Comparison of ENCODE assay signal across 1 cellular context in the genomic region with DNA sequence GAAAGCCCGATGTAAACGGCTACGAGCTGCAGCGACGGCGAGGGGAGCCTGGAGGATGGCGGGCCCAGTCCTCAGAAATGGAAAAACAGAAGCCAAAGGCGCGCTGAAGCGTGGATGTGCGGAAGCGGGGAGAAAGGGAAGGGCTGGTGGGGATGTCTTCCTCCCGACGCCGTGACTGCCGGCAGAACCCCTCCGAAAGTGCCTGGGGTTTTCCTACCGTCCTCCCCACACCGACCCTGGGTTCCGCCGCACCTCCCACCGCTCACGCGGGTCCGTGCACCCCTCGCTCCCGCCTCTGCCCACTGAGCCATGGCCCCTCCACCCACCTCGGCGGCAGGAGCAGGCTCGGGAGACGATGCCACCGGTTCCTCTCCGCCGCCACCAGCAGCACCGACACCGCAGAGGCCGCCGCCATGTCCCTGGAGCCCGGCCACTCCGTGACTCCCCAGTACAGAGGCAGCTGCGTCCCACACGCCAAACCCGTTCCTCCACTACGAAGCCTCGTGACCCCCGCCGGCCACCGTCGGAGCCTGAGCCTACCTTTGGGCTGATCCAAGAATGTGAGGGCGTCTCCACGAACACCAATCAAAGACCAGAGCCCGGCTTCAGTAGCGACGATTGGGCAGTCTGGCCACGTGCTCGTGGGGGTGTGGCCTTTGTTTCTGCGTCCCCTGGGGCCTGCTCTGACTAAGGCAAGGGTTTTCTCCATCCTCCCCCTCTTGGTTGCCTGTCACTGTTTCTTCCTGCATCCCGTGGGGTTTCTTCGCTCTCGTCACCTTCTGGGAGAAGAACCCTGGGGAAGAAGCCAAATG.
A peak's percentile ranks its signal among the peaks of the same experiment; 100 is the strongest.
TF ChIP-seq lines count a peak whose summit lies in the region.

MCCC1 (minus strand) TSS at position 471 of the 812 bp plus-strand sequence; CDS start at position 415, 56 bp downstream.

TF ChIP-seq in GM12878, 131 proteins besides CTCF, POLR2A, EP300 and RAD21 (continued from another document and continues in another):
- TF ChIP-seq, protein P1, sequence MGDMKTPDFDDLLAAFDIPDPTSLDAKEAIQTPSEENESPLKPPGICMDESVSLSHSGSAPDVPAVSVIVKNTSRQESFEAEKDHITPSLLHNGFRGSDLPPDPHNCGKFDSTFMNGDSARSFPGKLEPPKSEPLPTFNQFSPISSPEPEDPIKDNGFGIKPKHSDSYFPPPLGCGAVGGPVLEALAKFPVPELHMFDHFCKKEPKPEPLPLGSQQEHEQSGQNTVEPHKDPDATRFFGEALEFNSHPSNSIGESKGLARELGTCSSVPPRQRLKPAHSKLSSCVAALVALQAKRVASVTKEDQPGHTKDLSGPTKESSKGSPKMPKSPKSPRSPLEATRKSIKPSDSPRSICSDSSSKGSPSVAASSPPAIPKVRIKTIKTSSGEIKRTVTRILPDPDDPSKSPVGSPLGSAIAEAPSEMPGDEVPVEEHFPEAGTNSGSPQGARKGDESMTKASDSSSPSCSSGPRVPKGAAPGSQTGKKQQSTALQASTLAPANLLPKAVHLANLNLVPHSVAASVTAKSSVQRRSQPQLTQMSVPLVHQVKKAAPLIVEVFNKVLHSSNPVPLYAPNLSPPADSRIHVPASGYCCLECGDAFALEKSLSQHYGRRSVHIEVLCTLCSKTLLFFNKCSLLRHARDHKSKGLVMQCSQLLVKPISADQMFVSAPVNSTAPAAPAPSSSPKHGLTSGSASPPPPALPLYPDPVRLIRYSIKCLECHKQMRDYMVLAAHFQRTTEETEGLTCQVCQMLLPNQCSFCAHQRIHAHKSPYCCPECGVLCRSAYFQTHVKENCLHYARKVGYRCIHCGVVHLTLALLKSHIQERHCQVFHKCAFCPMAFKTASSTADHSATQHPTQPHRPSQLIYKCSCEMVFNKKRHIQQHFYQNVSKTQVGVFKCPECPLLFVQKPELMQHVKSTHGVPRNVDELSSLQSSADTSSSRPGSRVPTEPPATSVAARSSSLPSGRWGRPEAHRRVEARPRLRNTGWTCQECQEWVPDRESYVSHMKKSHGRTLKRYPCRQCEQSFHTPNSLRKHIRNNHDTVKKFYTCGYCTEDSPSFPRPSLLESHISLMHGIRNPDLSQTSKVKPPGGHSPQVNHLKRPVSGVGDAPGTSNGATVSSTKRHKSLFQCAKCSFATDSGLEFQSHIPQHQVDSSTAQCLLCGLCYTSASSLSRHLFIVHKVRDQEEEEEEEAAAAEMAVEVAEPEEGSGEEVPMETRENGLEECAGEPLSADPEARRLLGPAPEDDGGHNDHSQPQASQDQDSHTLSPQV (IDR thresholded peaks at IDR 0.05) = no peak
- peak; percentile 86 for TF ChIP-seq POLR2AphosphoS5 (IDR thresholded peaks at IDR 0.05; ENCODE audit: low read length)
- no peak for TF ChIP-seq ZNF274 (IDR thresholded peaks at IDR 0.05; ENCODE audit: insufficient read depth, insufficient read length)
- TF ChIP-seq GATAD2B (conservative IDR thresholded peaks at IDR 0.05; ENCODE audit: low read depth) = peak; percentile 77
- TF ChIP-seq BCL11A (IDR thresholded peaks at IDR 0.05; ENCODE audit: low read depth, low read length) = peak; percentile 60; the same call in 1 of the 2 replicates
- no peak for TF ChIP-seq ESRRA (IDR thresholded peaks at IDR 0.05; ENCODE audit: low read length)
- TF ChIP-seq BACH1 (IDR thresholded peaks at IDR 0.05; ENCODE audit: borderline replicate concordance) = peak; percentile 78; the same call in 1 of the 2 replicates
- TF ChIP-seq SMC3 (IDR thresholded peaks at IDR 0.05; ENCODE audit: borderline replicate concordance, low read length) = no peak
- peak; percentile 92 for TF ChIP-seq MXI1 (IDR thresholded peaks at IDR 0.05; ENCODE audit: low read depth, low read length)
- TF ChIP-seq KDM1A (IDR thresholded peaks at IDR 0.05; ENCODE audit: borderline replicate concordance) = no peak
- peak; percentile 70 for TF ChIP-seq NBN (IDR thresholded peaks at IDR 0.05)
- TF ChIP-seq STAT3 (IDR thresholded peaks at IDR 0.05; ENCODE audit: low read depth, low read length) = no peak
- TF ChIP-seq TARDBP (IDR thresholded peaks at IDR 0.05; ENCODE audit: borderline replicate concordance) = 0 out of 2 replicates have a peak, but pooled peaks have one; percentile 41
- TF ChIP-seq CREM (IDR thresholded peaks at IDR 0.05; ENCODE audit: low read depth) = peak; percentile 44
- no peak for TF ChIP-seq NR2C1 (IDR thresholded peaks at IDR 0.05)
- TF ChIP-seq YY1 (IDR thresholded peaks at IDR 0.05; ENCODE audit: low read depth, low read length) = peak; percentile 88
- TF ChIP-seq RUNX3 (IDR thresholded peaks at IDR 0.05; ENCODE audit: low read length) = peak; percentile 49
- TF ChIP-seq MTA2 (IDR thresholded peaks at IDR 0.05; ENCODE audit: low read depth) = peak; percentile 49
- TF ChIP-seq, protein P2, sequence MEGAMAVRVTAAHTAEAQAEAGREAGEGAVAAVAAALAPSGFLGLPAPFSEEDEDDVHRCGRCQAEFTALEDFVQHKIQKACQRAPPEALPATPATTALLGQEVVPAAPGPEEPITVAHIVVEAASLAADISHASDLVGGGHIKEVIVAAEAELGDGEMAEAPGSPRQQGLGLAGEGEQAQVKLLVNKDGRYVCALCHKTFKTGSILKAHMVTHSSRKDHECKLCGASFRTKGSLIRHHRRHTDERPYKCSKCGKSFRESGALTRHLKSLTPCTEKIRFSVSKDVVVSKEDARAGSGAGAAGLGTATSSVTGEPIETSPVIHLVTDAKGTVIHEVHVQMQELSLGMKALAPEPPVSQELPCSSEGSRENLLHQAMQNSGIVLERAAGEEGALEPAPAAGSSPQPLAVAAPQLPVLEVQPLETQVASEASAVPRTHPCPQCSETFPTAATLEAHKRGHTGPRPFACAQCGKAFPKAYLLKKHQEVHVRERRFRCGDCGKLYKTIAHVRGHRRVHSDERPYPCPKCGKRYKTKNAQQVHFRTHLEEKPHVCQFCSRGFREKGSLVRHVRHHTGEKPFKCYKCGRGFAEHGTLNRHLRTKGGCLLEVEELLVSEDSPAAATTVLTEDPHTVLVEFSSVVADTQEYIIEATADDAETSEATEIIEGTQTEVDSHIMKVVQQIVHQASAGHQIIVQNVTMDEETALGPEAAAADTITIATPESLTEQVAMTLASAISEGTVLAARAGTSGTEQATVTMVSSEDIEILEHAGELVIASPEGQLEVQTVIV (IDR thresholded peaks at IDR 0.05; ENCODE audit: borderline replicate concordance, partially characterized antibody) = no peak
- TF ChIP-seq PAX5 (IDR thresholded peaks at IDR 0.05; ENCODE audit: borderline replicate concordance, low read depth, low read length) = no peak; the same call in 1 of the 2 replicates
- no peak; the same call in none of the 2 replicates for TF ChIP-seq PML (IDR thresholded peaks at IDR 0.05; ENCODE audit: low read length)
- peak; percentile 91 for TF ChIP-seq MAX (IDR thresholded peaks at IDR 0.05; ENCODE audit: low read depth, low read length)
- peak; percentile 28 for TF ChIP-seq HDAC6 (IDR thresholded peaks at IDR 0.05; ENCODE audit: unreplicated experiment)
- no peak for TF ChIP-seq CHD1 (IDR thresholded peaks at IDR 0.05; ENCODE audit: low read depth, low read length)
- TF ChIP-seq, protein P3, sequence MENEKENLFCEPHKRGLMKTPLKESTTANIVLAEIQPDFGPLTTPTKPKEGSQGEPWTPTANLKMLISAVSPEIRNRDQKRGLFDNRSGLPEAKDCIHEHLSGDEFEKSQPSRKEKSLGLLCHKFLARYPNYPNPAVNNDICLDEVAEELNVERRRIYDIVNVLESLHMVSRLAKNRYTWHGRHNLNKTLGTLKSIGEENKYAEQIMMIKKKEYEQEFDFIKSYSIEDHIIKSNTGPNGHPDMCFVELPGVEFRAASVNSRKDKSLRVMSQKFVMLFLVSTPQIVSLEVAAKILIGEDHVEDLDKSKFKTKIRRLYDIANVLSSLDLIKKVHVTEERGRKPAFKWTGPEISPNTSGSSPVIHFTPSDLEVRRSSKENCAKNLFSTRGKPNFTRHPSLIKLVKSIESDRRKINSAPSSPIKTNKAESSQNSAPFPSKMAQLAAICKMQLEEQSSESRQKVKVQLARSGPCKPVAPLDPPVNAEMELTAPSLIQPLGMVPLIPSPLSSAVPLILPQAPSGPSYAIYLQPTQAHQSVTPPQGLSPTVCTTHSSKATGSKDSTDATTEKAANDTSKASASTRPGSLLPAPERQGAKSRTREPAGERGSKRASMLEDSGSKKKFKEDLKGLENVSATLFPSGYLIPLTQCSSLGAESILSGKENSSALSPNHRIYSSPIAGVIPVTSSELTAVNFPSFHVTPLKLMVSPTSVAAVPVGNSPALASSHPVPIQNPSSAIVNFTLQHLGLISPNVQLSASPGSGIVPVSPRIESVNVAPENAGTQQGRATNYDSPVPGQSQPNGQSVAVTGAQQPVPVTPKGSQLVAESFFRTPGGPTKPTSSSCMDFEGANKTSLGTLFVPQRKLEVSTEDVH (IDR thresholded peaks at IDR 0.05; ENCODE audit: low read depth, partially characterized antibody) = no peak
- no peak; the same call in 1 of the 2 replicates for TF ChIP-seq NR2F1 (conservative IDR thresholded peaks at IDR 0.05)
- peak; percentile 86; the same call in 1 of the 2 replicates for TF ChIP-seq HDGF (IDR thresholded peaks at IDR 0.05)
- no peak for TF ChIP-seq SIX5 (IDR thresholded peaks at IDR 0.05; ENCODE audit: low read depth, low read length, severe bottlenecking)
- no peak for TF ChIP-seq CBX3 (IDR thresholded peaks at IDR 0.05; ENCODE audit: borderline replicate concordance, low read depth)
- peak; percentile 52; the same call in 1 of the 2 replicates for TF ChIP-seq RB1 (IDR thresholded peaks at IDR 0.05; ENCODE audit: borderline replicate concordance)
- no peak for TF ChIP-seq CEBPZ (IDR thresholded peaks at IDR 0.05; ENCODE audit: low read depth, low read length)
- peak; percentile 88 for TF ChIP-seq SIN3A (IDR thresholded peaks at IDR 0.05; ENCODE audit: low read depth, low read length)
- TF ChIP-seq TCF12 (IDR thresholded peaks at IDR 0.05; ENCODE audit: low read depth, low read length) = peak; percentile 64; the same call in 1 of the 2 replicates
- TF ChIP-seq JUNB (IDR thresholded peaks at IDR 0.05) = no peak; the same call in 1 of the 2 replicates
- TF ChIP-seq IKZF2 (IDR thresholded peaks at IDR 0.05) = peak; percentile 89 to 90
- no peak for TF ChIP-seq SREBF2 (IDR thresholded peaks at IDR 0.05; ENCODE audit: low read length)
- TF ChIP-seq NFXL1 (IDR thresholded peaks at IDR 0.05; ENCODE audit: borderline replicate concordance) = no peak
- peak; percentile 55; the same call in 1 of the 2 replicates for TF ChIP-seq TCF3 (IDR thresholded peaks at IDR 0.05; ENCODE audit: borderline replicate concordance, insufficient read depth, low read depth, low read length)
- TF ChIP-seq BCL3 (IDR thresholded peaks at IDR 0.05; ENCODE audit: borderline replicate concordance, insufficient read depth, low read depth, low read length, poor library complexity, severe bottlenecking) = no peak
- TF ChIP-seq, protein P4, sequence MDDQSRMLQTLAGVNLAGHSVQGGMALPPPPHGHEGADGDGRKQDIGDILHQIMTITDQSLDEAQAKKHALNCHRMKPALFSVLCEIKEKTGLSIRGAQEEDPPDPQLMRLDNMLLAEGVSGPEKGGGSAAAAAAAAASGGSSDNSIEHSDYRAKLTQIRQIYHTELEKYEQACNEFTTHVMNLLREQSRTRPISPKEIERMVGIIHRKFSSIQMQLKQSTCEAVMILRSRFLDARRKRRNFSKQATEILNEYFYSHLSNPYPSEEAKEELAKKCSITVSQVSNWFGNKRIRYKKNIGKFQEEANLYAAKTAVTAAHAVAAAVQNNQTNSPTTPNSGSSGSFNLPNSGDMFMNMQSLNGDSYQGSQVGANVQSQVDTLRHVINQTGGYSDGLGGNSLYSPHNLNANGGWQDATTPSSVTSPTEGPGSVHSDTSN (IDR thresholded peaks at IDR 0.05; ENCODE audit: insufficient replicate concordance, low read depth, low read length) = no peak
- TF ChIP-seq WRNIP1 (IDR thresholded peaks at IDR 0.05; ENCODE audit: borderline replicate concordance, low read depth, low read length) = no peak
- TF ChIP-seq RELA (IDR thresholded peaks at IDR 0.05; ENCODE audit: borderline replicate concordance, partially characterized antibody) = peak; percentile 35
- peak; percentile 56 for TF ChIP-seq KLF5 (IDR thresholded peaks at IDR 0.05; ENCODE audit: partially characterized antibody)
- TF ChIP-seq, protein P5, sequence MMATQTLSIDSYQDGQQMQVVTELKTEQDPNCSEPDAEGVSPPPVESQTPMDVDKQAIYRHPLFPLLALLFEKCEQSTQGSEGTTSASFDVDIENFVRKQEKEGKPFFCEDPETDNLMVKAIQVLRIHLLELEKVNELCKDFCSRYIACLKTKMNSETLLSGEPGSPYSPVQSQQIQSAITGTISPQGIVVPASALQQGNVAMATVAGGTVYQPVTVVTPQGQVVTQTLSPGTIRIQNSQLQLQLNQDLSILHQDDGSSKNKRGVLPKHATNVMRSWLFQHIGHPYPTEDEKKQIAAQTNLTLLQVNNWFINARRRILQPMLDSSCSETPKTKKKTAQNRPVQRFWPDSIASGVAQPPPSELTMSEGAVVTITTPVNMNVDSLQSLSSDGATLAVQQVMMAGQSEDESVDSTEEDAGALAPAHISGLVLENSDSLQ (IDR thresholded peaks at IDR 0.05) = peak; percentile 65
- no peak for TF ChIP-seq BRCA1 (IDR thresholded peaks at IDR 0.05; ENCODE audit: low read depth, low read length)
- no peak for TF ChIP-seq HDAC2 (IDR thresholded peaks at IDR 0.05)
